In the genomic region with DNA sequence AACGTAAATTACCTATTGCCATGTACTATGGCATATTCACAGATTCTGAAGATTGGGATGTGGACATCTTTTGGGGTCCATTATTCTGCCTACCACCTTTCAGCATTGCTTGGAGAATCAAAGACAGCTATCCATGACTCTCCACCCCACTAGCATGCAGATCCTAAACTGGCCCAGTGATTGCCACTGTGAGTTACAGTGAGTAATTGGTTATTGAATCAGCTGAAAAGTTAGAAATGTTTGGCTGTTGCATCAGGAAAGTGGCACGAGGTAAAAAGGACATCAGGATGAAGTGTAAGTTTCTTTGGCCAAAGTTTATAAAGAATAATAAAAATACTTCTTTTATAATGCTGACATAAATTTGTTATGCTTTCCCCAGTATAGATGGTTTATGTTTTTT, we compare ENCODE assay signal across 15 cellular contexts.
DNase-seq lines count a peak whose midpoint lies in the region; ATAC-seq, FAIRE-seq and TF ChIP-seq lines count a peak whose summit lies in the region.
"Had no signal": no experiment of that assay in that cellular context is flagged by ENCODE, and none has a peak within 500 bp of the region (broad histone marks: within the 10 kb centered on the region; RNA-seq: fewer than 3 reads in every experiment).

No MANE protein-coding gene starts in this region.

- no peaks in the 10 kb centered on the region for H4K20me1 ChIP-seq in smooth muscle cell (ENCODE audit: low read depth)
- H4K20me1 ChIP-seq: BLaER1 treated with 17β-estradiol and CSF1 and Interleukin-3, amounts not matched to agents 10 nM and 100 nM had no signal

- H3K27me3 ChIP-seq in foreskin keratinocyte, result no peaks in the 10 kb centered on the region
- H3K27me3 ChIP-seq in smooth muscle cell (ENCODE audit: low read depth), result no peaks in the 10 kb centered on the region
- H3K27me3 ChIP-seq in pancreas, result no peaks in the 10 kb centered on the region
- H3K27me3 ChIP-seq: BLaER1 treated with 17β-estradiol and CSF1 and Interleukin-3, amounts not matched to agents 10 nM and 100 nM had no signal

- CTCF ChIA-PET in RWPE1 (lab: Yijun Ruan, JAX), result no interaction called here

- POLR2A ChIA-PET in RWPE1 (lab: Yijun Ruan, JAX; ENCODE audit: low non-redundant PET), result no interaction called here

- WGBS in smooth muscle cell (ENCODE audit: low lambda C conversion rate), result 91% methylated on average over 2 of the region's 2 CpGs
- WGBS in pancreas, 2 donors, result 42 to 57% methylated on average over 2 of the region's 2 CpGs

- H3K79me2 ChIP-seq in smooth muscle cell (ENCODE audit: low read depth), result no peaks in the 10 kb centered on the region

- intact Hi-C loops in pancreas (cut with DNase I), result no loop called here

- no peak overlapping the region for H3K9ac ChIP-seq in smooth muscle cell (ENCODE audit: low read depth)
- H3K9ac ChIP-seq: BLaER1 treated with 17β-estradiol and CSF1 and Interleukin-3, amounts not matched to agents 10 nM and 100 nM had no signal

- ATAC-seq in foreskin keratinocyte (peak; percentile 29), GM21447 (IDR thresholded peaks at IDR 0.05; ENCODE audit: unreplicated experiment) (no peak), pancreas (no peak)
- ATAC-seq: GM12878 had no signal

- no peak overlapping the region for H3K4me2 ChIP-seq in smooth muscle cell
- H3K4me2 ChIP-seq: BLaER1 treated with 17β-estradiol and CSF1 and Interleukin-3, amounts not matched to agents 10 nM and 100 nM had no signal

- no peak overlapping the region for H3K4me3 ChIP-seq in AG10803 (ENCODE audit: low read length)
- H3K4me3 ChIP-seq in smooth muscle cell, result no peak overlapping the region
- H3K4me3 ChIP-seq in pancreas, result no peak overlapping the region
- H3K4me3 ChIP-seq: BLaER1 treated with 17β-estradiol and CSF1 and Interleukin-3, amounts not matched to agents 10 nM and 100 nM; GM12878 had no signal

- H3K36me3 ChIP-seq in smooth muscle cell (ENCODE audit: low read depth) (no peaks in the 10 kb centered on the region), pancreas (no peaks in the 10 kb centered on the region)
- H3K36me3 ChIP-seq: BLaER1 treated with 17β-estradiol and CSF1 and Interleukin-3, amounts not matched to agents 10 nM and 100 nM had no signal

- FAIRE-seq in pancreas (lab: Jason Lieb, UNC), result no peak
- FAIRE-seq: GM12878 had no signal

- H3K27ac ChIP-seq in foreskin keratinocyte, result no peak overlapping the region
- no peak overlapping the region for H3K27ac ChIP-seq in smooth muscle cell (ENCODE audit: low read depth)
- no peak overlapping the region for H3K27ac ChIP-seq in RWPE1
- no peak overlapping the region for H3K27ac ChIP-seq in pancreas
- H3K27ac ChIP-seq: 22Rv1; BLaER1 treated with 17β-estradiol and CSF1 and Interleukin-3, amounts not matched to agents 10 nM and 100 nM; HL-60 had no signal

- H3F3A ChIP-seq in smooth muscle cell (ENCODE audit: low read depth), result no peaks in the 10 kb centered on the region

- TF ChIP-seq CTCF in AG10803 (conservative IDR thresholded peaks at IDR 0.05; ENCODE audit: low read length), result no peak
- TF ChIP-seq CTCF in foreskin keratinocyte (conservative IDR thresholded peaks at IDR 0.05), result no peak
- TF ChIP-seq CTCF in smooth muscle cell (IDR thresholded peaks at IDR 0.05; ENCODE audit: borderline replicate concordance, insufficient read depth, poor library complexity, severe bottlenecking), result no peak
- no peak for TF ChIP-seq CTCF in RWPE1 (conservative IDR thresholded peaks at IDR 0.05; ENCODE audit: low read depth)
- TF ChIP-seq CTCF in pancreas (IDR thresholded peaks at IDR 0.05), result no peak

- H3K4me1 ChIP-seq in foreskin keratinocyte (no peaks in the 10 kb centered on the region), smooth muscle cell (ENCODE audit: low read depth) (no peaks in the 10 kb centered on the region), pancreas (no peaks in the 10 kb centered on the region)
- H3K4me1 ChIP-seq: BLaER1 treated with 17β-estradiol and CSF1 and Interleukin-3, amounts not matched to agents 10 nM and 100 nM had no signal

- H2AFZ ChIP-seq in smooth muscle cell (ENCODE audit: low read depth), result no peak overlapping the region

- H3K9me3 ChIP-seq in smooth muscle cell (replicated peaks; ENCODE audit: low read depth), result no peaks in the 10 kb centered on the region
- H3K9me3 ChIP-seq in pancreas, result no peaks in the 10 kb centered on the region
- H3K9me3 ChIP-seq: BLaER1 treated with 17β-estradiol and CSF1 and Interleukin-3, amounts not matched to agents 10 nM and 100 nM had no signal

- peak; percentile 0 for DNase-seq in AG10803 (ENCODE audit: low read depth)
- DNase-seq in NCI-H460 (ENCODE audit: extremely low read depth, low read depth), result peak; percentile 33
- DNase-seq in dedifferentiated amniotic fluid mesenchymal stem cell (ENCODE audit: extremely low spot score), result peak; percentile 26
- no peak for DNase-seq in foreskin keratinocyte
- DNase-seq in smooth muscle cell (lab: John Stamatoyannopoulos, UW; ENCODE audit: unreplicated experiment), result no peak
- no peak for DNase-seq in RWPE1 (ENCODE audit: low spot score)
- no peak for DNase-seq in pancreas
- DNase-seq: CD4-positive, CD25-positive, alpha-beta regulatory T cell; DMS 273 treated with DMSO at 0.1 percent for 48 hours; HCEC 1CT had no signal

Comparison
In these comparisons a context has a peak if more than half of its experiments do, and no peak if none do; other contexts are left out.
1. DNase-seq: peak in AG10803 (single experiment), NCI-H460 (single experiment) and dedifferentiated amniotic fluid mesenchymal stem cell (single experiment); none in foreskin keratinocyte (0 of 2), smooth muscle cell (single experiment), RWPE1 (single experiment) and pancreas (0 of 6).